In genomic region chr3:54122046-54122801, GRCh38 we compare ENCODE assay signal across 9 cellular contexts. TPM values are rescaled to one million over a fixed set of nuclear protein-coding genes. Genes with fewer than 3 reads are reported as not detected.
A peak's percentile ranks its signal among the peaks of the same experiment; 100 is the strongest.
DNase-seq lines count a peak whose midpoint lies in the region; ATAC-seq and TF ChIP-seq lines count a peak whose summit lies in the region.
"Had no signal": no experiment of that assay in that cellular context is flagged by ENCODE, and none has a peak within 500 bp of the region (broad histone marks: within the 10 kb centered on the region; RNA-seq: fewer than 3 reads in every experiment).

TSS of gene CACNA2D3 (plus strand) at chr3:54122552.

- H3K27ac ChIP-seq in body of pancreas = no peak within 1 kb of the TSS
- H3K27ac ChIP-seq in subcutaneous abdominal adipose tissue (ENCODE audit: low read depth, low read length) = no peak within 1 kb of the TSS

- intact Hi-C loops in body of pancreas (cut with DNase I) = no loop called here

- H3K4me1 ChIP-seq in BE2C (no peaks in the 10 kb centered on the region), body of pancreas (peaks cover 26% of the 10 kb centered on the region), subcutaneous abdominal adipose tissue (ENCODE audit: control insufficient read depth in 5 of 5, insufficient read depth in 5 of 5, low read length in 5 of 5) (peaks cover 0 to 29% (median 25%) of the 10 kb centered on the region in 5 donors)

- ATAC-seq in body of pancreas = peak; percentile 52
- ATAC-seq in HG02840 (IDR thresholded peaks at IDR 0.05; ENCODE audit: low FRiP score, unreplicated experiment) = no peak
- ATAC-seq in HG03520 (IDR thresholded peaks at IDR 0.05; ENCODE audit: unreplicated experiment) = no peak
- ATAC-seq in GM21447 (IDR thresholded peaks at IDR 0.05; ENCODE audit: unreplicated experiment) = no peak

- 0 to 3% methylated on average over 6 to 44 of the region's 109 CpGs for WGBS in body of pancreas, 2 donors

- peak within 1 kb of the TSS; percentile 69 for H3K4me3 ChIP-seq in BE2C (ENCODE audit: low read depth, low read length)
- peak within 1 kb of the TSS in 1 of 2 donors; percentile 8 for H3K4me3 ChIP-seq in body of pancreas
- peak within 1 kb of the TSS; percentile 46 to 63 (median 59) for H3K4me3 ChIP-seq in subcutaneous abdominal adipose tissue (ENCODE audit: low read depth in 1 of 5, low read length in 5 of 5)

- no peak for TF ChIP-seq POLR2A in body of pancreas (IDR thresholded peaks at IDR 0.05)

- DNase-seq in BE2C (peak; percentile 75), HK-2 (ENCODE audit: unreplicated experiment) (peak; percentile 54), body of pancreas (peak in 3 of 4 donors; percentile 22 to 53 (median 39)), iris pigment epithelial cell (ENCODE audit: low read depth) (peak; percentile 23)

- no peak for TF ChIP-seq CTCF in BE2C (IDR thresholded peaks at IDR 0.05; ENCODE audit: low read depth, low read length)
- TF ChIP-seq CTCF in body of pancreas (IDR thresholded peaks at IDR 0.05) = no peak

- H3K36me3 ChIP-seq in BE2C = no peaks in the 10 kb centered on the region
- no peaks in the 10 kb centered on the region for H3K36me3 ChIP-seq in body of pancreas (replicated peaks in 1 of 2; ENCODE audit: insufficient read depth in 1 of 2, low read depth in 2 of 2)
- H3K36me3 ChIP-seq in subcutaneous abdominal adipose tissue (ENCODE audit: control insufficient read depth in 5 of 5, insufficient read depth in 5 of 5, low read length in 5 of 5) = no peaks in the 10 kb centered on the region

- no peak within 1 kb of the TSS for H3K9ac ChIP-seq in subcutaneous abdominal adipose tissue (ENCODE audit: low read length in 5 of 5)

- H3K27me3 ChIP-seq in BE2C (no peaks in the 10 kb centered on the region), body of pancreas (peaks cover 5 to 26% of the 10 kb centered on the region in 2 donors), subcutaneous abdominal adipose tissue (ENCODE audit: control insufficient read depth in 5 of 5, insufficient read depth in 4 of 5, low read length in 5 of 5) (peaks cover 11 to 35% (median 27%) of the 10 kb centered on the region in 5 donors)

- H3K9me3 ChIP-seq in BE2C (no peaks in the 10 kb centered on the region), body of pancreas (no peaks in the 10 kb centered on the region), subcutaneous abdominal adipose tissue (ENCODE audit: control insufficient read depth in 5 of 5, low read length in 5 of 5) (no peaks in the 10 kb centered on the region)

RNA-seq across cellular contexts. Expression of gene CACNA2D3, which starts in this region (rescaled TPM):
- 11.3 TPM for polyA plus RNA-seq in BE2C (2012; ENCODE audit: insufficient read depth, insufficient read length, low read depth)
- total RNA-seq in body of pancreas = not detected
- total RNA-seq: endothelial cell of umbilical vein had no signal
- polyA plus RNA-seq: endothelial cell of umbilical vein had no signal

Comparison
In these comparisons a context has a peak if more than half of its experiments do, and no peak if none do; other contexts are left out.
1. Peak in DNase-seq and ATAC-seq in body of pancreas; RNA of the gene not detected or under 1 TPM.
2. DNase-seq: peak in every context shown above with its lines; median percentile 75 in BE2C; 54 in HK-2; 39 in body of pancreas; 23 in iris pigment epithelial cell.